ENCODE assay signal across 11 cellular contexts in the genomic region with DNA sequence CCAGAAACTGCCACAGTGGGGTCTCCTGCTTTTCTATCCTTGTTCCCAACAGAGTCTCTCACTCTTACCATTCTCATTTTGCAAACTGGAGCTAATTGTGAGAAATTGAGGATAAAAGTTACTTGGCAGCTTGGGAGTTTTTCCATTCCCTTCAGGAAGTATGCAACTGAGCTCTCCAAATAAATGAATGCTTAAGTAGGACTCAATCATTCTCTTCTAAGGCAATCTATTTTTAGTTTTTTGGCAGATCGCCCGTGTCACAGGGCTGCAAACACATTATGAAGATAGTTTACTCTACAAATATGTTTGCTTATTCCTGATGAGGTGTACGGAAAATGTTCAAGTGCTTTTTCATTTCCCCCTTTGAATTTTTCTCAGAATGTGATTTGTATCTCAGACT. TPM values are rescaled to one million over a fixed set of nuclear protein-coding genes. Genes with fewer than 3 reads are reported as not detected.
DNase-seq lines count a peak whose midpoint lies in the region; ATAC-seq, FAIRE-seq and TF ChIP-seq lines count a peak whose summit lies in the region.
"Had no signal": no experiment of that assay in that cellular context is flagged by ENCODE, and none has a peak within 500 bp of the region (broad histone marks: within the 10 kb centered on the region; RNA-seq: fewer than 3 reads in every experiment).

No MANE protein-coding gene starts in this region.

- no peak overlapping the region for H2AFZ ChIP-seq in K562 (ENCODE audit: low read depth, low read length)

- POLR2A ChIA-PET in A673 (lab: Charles Lee; ENCODE audit: low non-redundant PET) (no interaction called here), K562 (lab: Yijun Ruan, JAX) (no interaction called here)

- H3K4me1 ChIP-seq in A673 (ENCODE audit: insufficient read depth, low read length, poor library complexity, severe bottlenecking) (peaks cover 25% of the 10 kb centered on the region), K562 (replicated peaks in 1 of 2; ENCODE audit: control insufficient read depth in 2 of 2, insufficient read depth in 2 of 2, low read length in 2 of 2) (no peaks in the 10 kb centered on the region), kidney (ENCODE audit: control insufficient read depth in 1 of 2, insufficient read depth in 1 of 2, low read depth in 1 of 2, low read length in 2 of 2) (no peaks in the 10 kb centered on the region)

- intact Hi-C loops in A673 (cut with micrococcal nuclease; ENCODE audit: unreplicated experiment) (no loop called here), K562 (cut with micrococcal nuclease) (no loop called here), kidney (cut with DNase I) (no loop called here)

- TF ChIP-seq CTCF in A673 (conservative IDR thresholded peaks at IDR 0.05; ENCODE audit: low read depth, low read length) (no peak), K562 (IDR thresholded peaks at IDR 0.05 in 2 of 3, conservative IDR thresholded peaks at IDR 0.05 in 1 of 3; ENCODE audit: insufficient read depth in 2 of 3, low read depth in 1 of 3, low read length in 3 of 3) (no peak), kidney (IDR thresholded peaks at IDR 0.05; ENCODE audit: borderline replicate concordance, extremely low read depth, insufficient read depth) (no peak)

- DNase-seq in A673 (ENCODE audit: low spot score) (peak; percentile 89), NCI-H1092 treated with DMSO at 0.1 percent for 48 hours (lab: John Stamatoyannopoulos, UW) (peak; percentile 74), K562 (ENCODE audit: extremely low read depth in 1 of 4, low spot score in 3 of 4) (peak in 1 of 4 experiments; percentile 20), kidney (no peak), DMS114 treated with DMSO at 0.1 percent for 48 hours (lab: John Stamatoyannopoulos, UW; ENCODE audit: unreplicated experiment) (no peak)
- no peak for DNase-seq in activated CD4-positive, alpha-beta T cell treated with anti-CD3 and anti-CD28 coated beads for 4 hours
- DNase-seq: CD4-positive, CD25-positive, alpha-beta regulatory T cell; Kasumi-1 had no signal

- FAIRE-seq in K562 (lab: Jason Lieb, UNC) (no peak), kidney (lab: Jason Lieb, UNC) (peak; percentile 91)

- WGBS in K562 (ENCODE audit: insufficient coverage, low coverage, missing lambda C conversion rate): 0% methylated on average over 3 of the region's 3 CpGs

- ATAC-seq in K562: no peak
- no peak for ATAC-seq in GM19455 (IDR thresholded peaks at IDR 0.05; ENCODE audit: unreplicated experiment)
- ATAC-seq in GM21515 (IDR thresholded peaks at IDR 0.05; ENCODE audit: unreplicated experiment): no peak

- no peak for TF ChIP-seq POLR2A in K562 (conservative IDR thresholded peaks at IDR 0.05)

- H3K9me1 ChIP-seq in K562 (ENCODE audit: control insufficient read depth, insufficient read depth, low read length): no peaks in the 10 kb centered on the region

- CTCF ChIA-PET in A673 (lab: Charles Lee): no interaction called here
- CTCF ChIA-PET in K562 (lab: Yijun Ruan, JAX; ENCODE audit: low intra/inter-chr PET ratio): no interaction called here

- TF ChIP-seq RAD21 in K562 (CRISPR knock-in tag; conservative IDR thresholded peaks at IDR 0.05 in 1 of 2, IDR thresholded peaks at IDR 0.05 in 1 of 2): no peak

- H3K9me3 ChIP-seq in A673 (ENCODE audit: low read depth, low read length, poor library complexity, severe bottlenecking) (no peaks in the 10 kb centered on the region), K562 (replicated peaks; ENCODE audit: control insufficient read depth, insufficient read depth, low read depth, low read length) (no peaks in the 10 kb centered on the region), kidney (ENCODE audit: control insufficient read depth in 1 of 2, low read length in 2 of 2) (no peaks in the 10 kb centered on the region)

- no peak overlapping the region for H3K4me2 ChIP-seq in K562 (ENCODE audit: insufficient read depth, low read length)

- BruUV-seq in A673 (replicated peaks; lab: Mats Ljungman, UMichigan) (no TSS peak), K562 (replicated peaks; lab: Mats Ljungman, UMichigan) (no TSS peak)

- in situ Hi-C loops in K562 (cut with MboI): no loop called here

- no peaks in the 10 kb centered on the region for H4K20me1 ChIP-seq in K562 (replicated peaks; ENCODE audit: control insufficient read depth, insufficient read depth, low read length)

- no peak overlapping the region for H3K4me3 ChIP-seq in A673 (ENCODE audit: low read depth, low read length, poor library complexity, severe bottlenecking)
- no peak overlapping the region for H3K4me3 ChIP-seq in K562
- no peak overlapping the region for H3K4me3 ChIP-seq in kidney (ENCODE audit: low read length in 2 of 2)

- TF ChIP-seq EP300 in K562 (IDR thresholded peaks at IDR 0.05; ENCODE audit: low read length): no peak

- H3K9ac ChIP-seq in K562 (ENCODE audit: insufficient read depth in 1 of 2, low read depth in 2 of 2, low read length in 2 of 2) (no peak overlapping the region), kidney (ENCODE audit: low read length in 2 of 2) (no peak overlapping the region)

- H3K27me3 ChIP-seq in A673 (replicated peaks; ENCODE audit: insufficient read depth, low read depth, low read length, poor library complexity) (no peaks in the 10 kb centered on the region), K562 (ENCODE audit: control insufficient read depth in 2 of 2, insufficient read depth in 2 of 2, low read length in 2 of 2) (peaks cover 0 to 4% of the 10 kb centered on the region in 2 experiments; a peak in 1 of 5 replicates)

- H3K36me3 ChIP-seq in A673 (ENCODE audit: insufficient read depth, low read length, poor library complexity, severe bottlenecking): no peaks in the 10 kb centered on the region
- no peaks in the 10 kb centered on the region for H3K36me3 ChIP-seq in K562 (ENCODE audit: control insufficient read depth, insufficient read depth, low read length)
- H3K36me3 ChIP-seq in kidney (ENCODE audit: control insufficient read depth in 1 of 2, insufficient read depth in 2 of 2, low read length in 2 of 2): no peaks in the 10 kb centered on the region

- no peaks in the 10 kb centered on the region for H3K79me2 ChIP-seq in K562 (ENCODE audit: control insufficient read depth, insufficient read depth, low read length)

- H3K27ac ChIP-seq in A673 (ENCODE audit: low read depth, low read length, poor library complexity, severe bottlenecking) (peak overlapping the region; percentile 57), K562 (ENCODE audit: extremely low read depth, low read depth, low read length) (no peak overlapping the region), kidney (ENCODE audit: low read depth in 2 of 2, low read length in 2 of 2) (peak overlapping the region in 1 of 2 donors; percentile 47)

RNA-seq across cellular contexts. Expression of gene ASB11, which starts 5.3 kb away (rescaled TPM):
- total RNA-seq in A673 (2021) (0.44 and 0.62 TPM in 2 replicates), K562 (2014; rRNA removed) (not detected in 2 replicates), K562 (2014; rRNA removed; fragmentation: Illumina TruSeq; extraction: Trizol) (not detected in 2 replicates), K562 (2015; rRNA removed; fragmentation: Illumina TruSeq; extraction: Trizol) (not detected in 2 replicates), K562 (2021) (not detected in 2 replicates), kidney (0.41 TPM)
- not detected in 2 replicates for total RNA-seq in K562 (2011; cell fraction: chromatin; rRNA removed; ENCODE audit: low replicate concordance)
- not detected in 2 replicates for total RNA-seq in K562 (2011; cell fraction: nucleolus; rRNA removed)
- not detected in 2 replicates for total RNA-seq in K562 (2011; cell fraction: nucleoplasm; rRNA removed)
- polyA plus RNA-seq in K562 (2011; rRNA removed) (not detected in 2 replicates), K562 (2014; fragmentation: Illumina TruSeq; extraction: Trizol) (not detected in 2 replicates), K562 (2014; fragmentation: Nextera tagmentation; extraction: Ambion mirVana) (not detected), K562 (2014; rRNA removed) (not detected in 2 replicates), kidney (ENCODE audit: insufficient read depth, low read depth, low replicate concordance) (not detected)
- not detected in 2 replicates for polyA plus RNA-seq in K562 (2011; cell fraction: cytosol; rRNA removed)
- polyA plus RNA-seq in K562 (2011; cell fraction: nucleus; rRNA removed): not detected in 2 replicates
- 0.07 TPM in 1 of 2 replicates, not detected in the other for polyA plus RNA-seq in K562 (2012)
- not detected in 2 replicates for polyA minus RNA-seq in K562 (2011; rRNA and poly(A)+ RNA removed)
- not detected in 2 replicates for polyA minus RNA-seq in K562 (2011; cell fraction: cytosol; rRNA and poly(A)+ RNA removed)
- not detected in 2 replicates for polyA minus RNA-seq in K562 (2011; cell fraction: nucleus; rRNA and poly(A)+ RNA removed)
- total RNA-seq: mononuclear cell had no signal
- polyA plus RNA-seq: CD4-positive, CD25-positive, alpha-beta regulatory T cell had no signal

RNA-seq across cellular contexts. Expression of gene PIGA, which starts 25.2 kb away (rescaled TPM):
- total RNA-seq in A673 (2021) (16.8 and 17.4 TPM in 2 replicates), K562 (2014; rRNA removed) (14.8 and 16.0 TPM in 2 replicates), K562 (2014; rRNA removed; fragmentation: Illumina TruSeq; extraction: Trizol) (28.5 and 32.8 TPM in 2 replicates), K562 (2015; rRNA removed; fragmentation: Illumina TruSeq; extraction: Trizol) (20.6 and 23.5 TPM in 2 replicates), K562 (2021) (26.5 and 28.0 TPM in 2 replicates), kidney (15.5 TPM)
- 51.5 and 81.3 TPM in 2 replicates for total RNA-seq in K562 (2011; cell fraction: chromatin; rRNA removed; ENCODE audit: low replicate concordance)
- 19.5 and 21.6 TPM in 2 replicates for total RNA-seq in K562 (2011; cell fraction: nucleolus; rRNA removed)
- 44.0 and 93.4 TPM in 2 replicates for total RNA-seq in K562 (2011; cell fraction: nucleoplasm; rRNA removed)
- polyA plus RNA-seq in K562 (2011; rRNA removed) (32.3 and 36.9 TPM in 2 replicates), K562 (2014; fragmentation: Illumina TruSeq; extraction: Trizol) (22.8 and 23.9 TPM in 2 replicates), K562 (2014; fragmentation: Nextera tagmentation; extraction: Ambion mirVana) (10 to 100 TPM; 21.6 to 31.2 TPM), K562 (2014; rRNA removed) (14.7 and 16.9 TPM in 2 replicates), kidney (ENCODE audit: insufficient read depth, low read depth, low replicate concordance) (5.7 TPM)
- 9.9 and 15.7 TPM in 2 replicates for polyA plus RNA-seq in K562 (2011; cell fraction: cytosol; rRNA removed)
- polyA plus RNA-seq in K562 (2011; cell fraction: nucleus; rRNA removed): 38.0 and 39.6 TPM in 2 replicates
- 12.3 and 17.0 TPM in 2 replicates for polyA plus RNA-seq in K562 (2012)
- polyA minus RNA-seq in K562 (2011; rRNA and poly(A)+ RNA removed): 56.2 and 69.2 TPM in 2 replicates
- polyA minus RNA-seq in K562 (2011; cell fraction: cytosol; rRNA and poly(A)+ RNA removed): 12.7 and 13.6 TPM in 2 replicates
- 27.6 and 52.5 TPM in 2 replicates for polyA minus RNA-seq in K562 (2011; cell fraction: nucleus; rRNA and poly(A)+ RNA removed)

RNA-seq across cellular contexts. Expression of gene ASB9, which starts 40.2 kb away (rescaled TPM):
- not detected in 2 replicates for total RNA-seq in A673 (2021)
- not detected in 2 replicates for total RNA-seq in K562 (2011; cell fraction: chromatin; rRNA removed; ENCODE audit: low replicate concordance)
- total RNA-seq in K562 (2011; cell fraction: nucleolus; rRNA removed): 0.79 TPM in 1 of 2 replicates, not detected in the other
- not detected in 2 replicates for total RNA-seq in K562 (2011; cell fraction: nucleoplasm; rRNA removed)
- 0.27 and 0.82 TPM in 2 replicates for total RNA-seq in K562 (2014; rRNA removed)
- total RNA-seq in K562 (2014; rRNA removed; fragmentation: Illumina TruSeq; extraction: Trizol): 0.61 and 1.3 TPM in 2 replicates
- 0.91 and 1.2 TPM in 2 replicates for total RNA-seq in K562 (2015; rRNA removed; fragmentation: Illumina TruSeq; extraction: Trizol)
- 0.51 and 0.82 TPM in 2 replicates for total RNA-seq in K562 (2021)
- polyA plus RNA-seq in K562 (2011; rRNA removed): 0.16 and 0.96 TPM in 2 replicates
- polyA plus RNA-seq in K562 (2011; cell fraction: cytosol; rRNA removed): 0.24 and 0.28 TPM in 2 replicates
- polyA plus RNA-seq in K562 (2011; cell fraction: nucleus; rRNA removed): 0.08 and 0.44 TPM in 2 replicates
- 1.3 and 1.4 TPM in 2 replicates for polyA plus RNA-seq in K562 (2012)
- 0.42 and 0.52 TPM in 2 replicates for polyA plus RNA-seq in K562 (2014; fragmentation: Illumina TruSeq; extraction: Trizol)
- polyA plus RNA-seq in K562 (2014; fragmentation: Nextera tagmentation; extraction: Ambion mirVana): 1 to 10 TPM; 1.5 to 1.7 TPM
- 1.1 and 1.8 TPM in 2 replicates for polyA plus RNA-seq in K562 (2014; rRNA removed)
- 0.21 TPM in 1 of 2 replicates, not detected in the other for polyA minus RNA-seq in K562 (2011; rRNA and poly(A)+ RNA removed)
- polyA minus RNA-seq in K562 (2011; cell fraction: cytosol; rRNA and poly(A)+ RNA removed): not detected in 2 replicates
- not detected in 2 replicates for polyA minus RNA-seq in K562 (2011; cell fraction: nucleus; rRNA and poly(A)+ RNA removed)
- 2.6 TPM for total RNA-seq in kidney
- 15.7 TPM for polyA plus RNA-seq in kidney (ENCODE audit: insufficient read depth, low read depth, low replicate concordance)
- total RNA-seq: CD4-positive, CD25-positive, alpha-beta regulatory T cell had no signal

Comparison
In these comparisons a context has a peak if more than half of its experiments do, and no peak if none do; other contexts are left out.
1. DNase-seq: peak in A673 (single experiment) and NCI-H1092 treated with DMSO at 0.1 percent for 48 hours (single experiment); none in kidney (single experiment), activated CD4-positive, alpha-beta T cell treated with anti-CD3 and anti-CD28 coated beads for 4 hours (0 of 2) and DMS114 treated with DMSO at 0.1 percent for 48 hours (single experiment).